11 cellular contexts compared by ENCODE assay signal in genomic region chr11:64260147-64260708, GRCh38. TPM values are rescaled to one million over a fixed set of nuclear protein-coding genes. Genes with fewer than 3 reads are reported as not detected.
DNase-seq lines count a peak whose midpoint lies in the region; ATAC-seq, FAIRE-seq and TF ChIP-seq lines count a peak whose summit lies in the region.
"Had no signal": no experiment of that assay in that cellular context is flagged by ENCODE, and none has a peak within 500 bp of the region (broad histone marks: within the 10 kb centered on the region; RNA-seq: fewer than 3 reads in every experiment).

No MANE protein-coding gene starts in this region.

- ATAC-seq in GM12878 = peak; percentile 70
- ATAC-seq: gastrocnemius medialis had no signal

- CTCF ChIA-PET in HEK293 (lab: Yijun Ruan, JAX) = no interaction called here
- CTCF ChIA-PET in GM12878 (lab: Yijun Ruan, JAX) = interaction anchor here (1.0 to 1.5 kb wide), 2 partner anchors 9 kb away, joined by 3 to 5 read pairs; partner anchors contain the start of gene PLCB3

- H3K27me3 ChIP-seq in GM12878 (replicated peaks in 1 of 2; ENCODE audit: control insufficient read depth in 2 of 2, insufficient read depth in 2 of 2, low read length in 1 of 2) = no peaks in the 10 kb centered on the region
- H3K27me3 ChIP-seq in Karpas-422 (ENCODE audit: low read length) = no peaks in the 10 kb centered on the region
- no peaks in the 10 kb centered on the region for H3K27me3 ChIP-seq in uterus
- H3K27me3 ChIP-seq: gastrocnemius medialis had no signal

- H3K4me2 ChIP-seq in GM12878 (ENCODE audit: control insufficient read depth, insufficient read depth) (no peak overlapping the region), Karpas-422 (ENCODE audit: low read depth, low read length, poor library complexity, severe bottlenecking) (no peak overlapping the region)

- H4K20me1 ChIP-seq in GM12878 (ENCODE audit: control insufficient read depth, insufficient read depth) = no peaks in the 10 kb centered on the region
- H4K20me1 ChIP-seq in Karpas-422 (ENCODE audit: insufficient read depth, low read depth, low read length) = no peaks in the 10 kb centered on the region

- H3K36me3 ChIP-seq in HEK293 (ENCODE audit: control insufficient read depth in 2 of 2, insufficient read depth in 1 of 2, low read length in 2 of 2) (peaks cover 0 to 79% of the 10 kb centered on the region in 2 experiments; a peak in 2 of 3 replicates), GM12878 (ENCODE audit: control insufficient read depth in 2 of 2, insufficient read depth in 2 of 2, low read length in 1 of 2) (peaks cover 0 to 5% of the 10 kb centered on the region in 2 experiments; a peak in 2 of 4 replicates), Karpas-422 (ENCODE audit: insufficient read depth, low read length) (no peaks in the 10 kb centered on the region), uterus (no peaks in the 10 kb centered on the region)

- TF ChIP-seq CTCF in HEK293 (tag by site-specific recombination; IDR thresholded peaks at IDR 0.05) (no peak), GM12878 (IDR thresholded peaks at IDR 0.05 in 2 of 3, conservative IDR thresholded peaks at IDR 0.05 in 1 of 3; ENCODE audit: control insufficient read depth in 2 of 3, extremely low read depth in 1 of 3, insufficient read depth in 1 of 3, low read depth in 3 of 3, low read length in 3 of 3) (no peak), uterus (IDR thresholded peaks at IDR 0.05) (no peak)

- FAIRE-seq in GM12878 (lab: Jason Lieb, UNC) = no peak
- FAIRE-seq: colon had no signal

- in situ Hi-C loops in GM12878 (cut with MboI) = no loop called here

- H3K27ac ChIP-seq in HEK293 (ENCODE audit: extremely low read depth, low read depth, low read length) = no peak overlapping the region
- peak overlapping the region; percentile 17; the same call in 1 of the 2 replicates for H3K27ac ChIP-seq in GM12878 (ENCODE audit: control insufficient read depth, insufficient read depth)
- no peak overlapping the region for H3K27ac ChIP-seq in Karpas-422 (ENCODE audit: low read length)
- H3K27ac ChIP-seq in uterus = no peak overlapping the region
- H3K27ac ChIP-seq: gastrocnemius medialis had no signal

- no peak overlapping the region for H3K4me3 ChIP-seq in HEK293 (ENCODE audit: low read depth, low read length)
- H3K4me3 ChIP-seq in GM12878 = no peak overlapping the region
- no peak overlapping the region for H3K4me3 ChIP-seq in Karpas-422 (ENCODE audit: low read length)
- H3K4me3 ChIP-seq in uterus = no peak overlapping the region
- H3K4me3 ChIP-seq: gastrocnemius medialis had no signal

- H2AFZ ChIP-seq in GM12878 (ENCODE audit: control insufficient read depth, low read depth, low read length) = no peak overlapping the region
- H2AFZ ChIP-seq in Karpas-422 (ENCODE audit: low read length) = no peak overlapping the region

- POLR2A ChIA-PET in HEK293 (lab: Yijun Ruan, JAX) (interaction anchor here (0.7 to 0.9 kb wide), 2 partner anchors 8 to 75 kb away, joined by 3 read pairs; no protein-coding TSS in a partner anchor), GM12878 (lab: Charles Lee) (interaction anchor here (0.6 to 1.2 kb wide), 3 partner anchors 14 to 1812 kb away, joined by 3 to 4 read pairs (median 3); partner anchors contain the start of gene PPP1R14B)

- TF ChIP-seq POLR2A in GM12878 (IDR thresholded peaks at IDR 0.05; ENCODE audit: low read depth, low read length) = no peak
- no peak for TF ChIP-seq POLR2A in uterus (IDR thresholded peaks at IDR 0.05)

- SMC1A ChIA-PET in GM12878 (lab: Charles Lee; ENCODE audit: uncharacterized antibody, unreplicated experiment) = no interaction called here

- WGBS in GM12878 (ENCODE audit: insufficient coverage, insufficient replicate concordance, low lambda C conversion rate, missing lambda C conversion rate) = 73% methylated on average over 6 of the region's 6 CpGs

- RAD21 ChIA-PET in GM12878 (lab: Charles Lee; ENCODE audit: unreplicated experiment) = interaction anchor here (0.7 kb wide), 1 partner anchor 53 kb away, joined by 3 read pairs; the partner anchor contains the start of gene FERMT3

- no peak for TF ChIP-seq EP300 in GM12878 (IDR thresholded peaks at IDR 0.05; ENCODE audit: borderline replicate concordance in 1 of 2, control insufficient read depth in 1 of 2, low read depth in 2 of 2, low read length in 2 of 2)

- DNase-seq in GM12878 (ENCODE audit: low read depth, low spot score) (no peak), Karpas-422 (no peak), uterus (no peak)
- DNase-seq: anterior cingulate cortex, gastrocnemius medialis, Kasumi-1, mammary epithelial cell, NCI-H1417 treated with DMSO at 0.1 percent for 48 hours, T-helper 2 cell had no signal

- H3K9me2 ChIP-seq in Karpas-422 (replicated peaks; ENCODE audit: insufficient read depth, low read length) = no peaks in the 10 kb centered on the region

- H3K9me3 ChIP-seq in HEK293 (ENCODE audit: control insufficient read depth, insufficient read depth, low read depth, low read length) (no peaks in the 10 kb centered on the region), GM12878 (replicated peaks; ENCODE audit: control insufficient read depth, insufficient read depth, low read length) (no peaks in the 10 kb centered on the region), Karpas-422 (ENCODE audit: low read length) (no peaks in the 10 kb centered on the region), uterus (no peaks in the 10 kb centered on the region)
- H3K9me3 ChIP-seq: gastrocnemius medialis had no signal

- BruUV-seq in GM12878 (replicated peaks; lab: Mats Ljungman, UMichigan) = no TSS peak

- intact Hi-C loops in GM12878 (cut with micrococcal nuclease; ENCODE audit: unreplicated experiment) (no loop called here), uterus (cut with DNase I; ENCODE audit: low total_unique reads) (no loop called here)

- TF ChIP-seq RAD21 in GM12878 (IDR thresholded peaks at IDR 0.05; ENCODE audit: insufficient read depth, low read depth, low read length) = no peak

- no peak overlapping the region for H3K9ac ChIP-seq in GM12878 (ENCODE audit: control insufficient read depth, insufficient read depth, low read length)
- no peak overlapping the region for H3K9ac ChIP-seq in Karpas-422 (ENCODE audit: low read length)

- no peaks in the 10 kb centered on the region; the same call in 1 of the 2 replicates for H3K4me1 ChIP-seq in HEK293 (ENCODE audit: control insufficient read depth, insufficient read depth, low read length)
- peaks cover 11% of the 10 kb centered on the region for H3K4me1 ChIP-seq in GM12878 (ENCODE audit: control insufficient read depth, insufficient read depth, low read length)
- peaks cover 3% of the 10 kb centered on the region for H3K4me1 ChIP-seq in Karpas-422 (ENCODE audit: low read length)
- H3K4me1 ChIP-seq in uterus = no peaks in the 10 kb centered on the region
- H3K4me1 ChIP-seq: gastrocnemius medialis had no signal

- H3K79me2 ChIP-seq in GM12878 (ENCODE audit: control insufficient read depth, insufficient read depth, low read length) = no peaks in the 10 kb centered on the region
- no peaks in the 10 kb centered on the region for H3K79me2 ChIP-seq in Karpas-422 (ENCODE audit: low read length)

RNA-seq across cellular contexts. Expression of gene PLCB3, which starts 8.9 kb away (rescaled TPM):
- 9.4 and 10.2 TPM in 2 replicates for total RNA-seq in GM12878 (2013; cell fraction: nucleolus; rRNA removed)
- total RNA-seq in GM12878 (2014; rRNA removed) (7.5 and 7.7 TPM in 2 replicates), GM12878 (2014; rRNA removed; fragmentation: Illumina TruSeq; extraction: Trizol) (2.8 and 3.3 TPM in 2 replicates), GM12878 (2021) (7.8 and 10.3 TPM in 2 replicates), uterus (10 to 100 TPM in 3 of 4 donors, 1 to 10 TPM in 1; 10.0 to 39.5 (median 21.8) TPM)
- polyA plus RNA-seq in GM12878 (2011; ENCODE audit: low read depth) = 1.5 TPM
- polyA plus RNA-seq in GM12878 (2011; rRNA removed) (2.0 and 3.2 TPM in 2 replicates), GM12878 (2014; fragmentation: Illumina TruSeq; extraction: Trizol) (1.1 and 3.6 TPM in 2 replicates), GM12878 (2014; fragmentation: Nextera tagmentation; extraction: Ambion mirVana) (under 1 TPM; 0.03 to 0.18 TPM), GM12878 (2014; rRNA removed) (7.3 and 7.6 TPM in 2 replicates), GM12878 (2016; fragmentation: Nextera tagmentation; extraction: Ambion mirVana) (1 to 10 TPM; 1.4 TPM)
- polyA plus RNA-seq in GM12878 (2011; cell fraction: cytosol; rRNA removed) = 3.8 and 4.1 TPM in 2 replicates
- polyA plus RNA-seq in GM12878 (2011; cell fraction: nucleus; rRNA removed) = 24.2 and 27.6 TPM in 2 replicates
- polyA plus RNA-seq in GM12878 (2012) = 5.1 and 5.5 TPM in 2 replicates
- polyA minus RNA-seq in GM12878 (2011; rRNA and poly(A)+ RNA removed) = 4.1 and 5.0 TPM in 2 replicates
- polyA minus RNA-seq in GM12878 (2011; cell fraction: cytosol; rRNA and poly(A)+ RNA removed) = 4.0 and 4.8 TPM in 2 replicates
- 7.3 and 9.2 TPM in 2 replicates for polyA minus RNA-seq in GM12878 (2011; cell fraction: nucleus; rRNA and poly(A)+ RNA removed)
- total RNA-seq in Karpas-422 (2014; rRNA removed; shearing (Covaris generic); ENCODE audit: low replicate concordance) = 5.7 and 12.7 TPM in 2 replicates

RNA-seq across cellular contexts. Expression of gene PPP1R14B, which starts 13.5 kb away (rescaled TPM):
- total RNA-seq in GM12878 (2013; cell fraction: nucleolus; rRNA removed) = 10.7 and 13.0 TPM in 2 replicates
- total RNA-seq in GM12878 (2014; rRNA removed) = 219 and 251 TPM in 2 replicates
- total RNA-seq in GM12878 (2014; rRNA removed; fragmentation: Illumina TruSeq; extraction: Trizol) = 170 and 195 TPM in 2 replicates
- total RNA-seq in GM12878 (2021) = 264 and 283 TPM in 2 replicates
- 46.9 TPM for polyA plus RNA-seq in GM12878 (2011; ENCODE audit: low read depth)
- polyA plus RNA-seq in GM12878 (2011; rRNA removed) = 75.7 and 138 TPM in 2 replicates
- polyA plus RNA-seq in GM12878 (2011; cell fraction: cytosol; rRNA removed) = 154 and 216 TPM in 2 replicates
- 118 and 123 TPM in 2 replicates for polyA plus RNA-seq in GM12878 (2011; cell fraction: nucleus; rRNA removed)
- 119 TPM in 2 replicates for polyA plus RNA-seq in GM12878 (2012)
- polyA plus RNA-seq in GM12878 (2014; fragmentation: Illumina TruSeq; extraction: Trizol) = 42.7 and 109 TPM in 2 replicates
- polyA plus RNA-seq in GM12878 (2014; fragmentation: Nextera tagmentation; extraction: Ambion mirVana) = 10 to 100 TPM in 1 of 2 experiments, 1 to 10 TPM in 1; 8.4 to 27.7 TPM
- polyA plus RNA-seq in GM12878 (2014; rRNA removed) = 222 and 270 TPM in 2 replicates
- polyA plus RNA-seq in GM12878 (2016; fragmentation: Nextera tagmentation; extraction: Ambion mirVana) = 10 to 100 TPM; 59.7 to 84.0 TPM
- polyA minus RNA-seq in GM12878 (2011; rRNA and poly(A)+ RNA removed) = 29.3 and 51.8 TPM in 2 replicates
- polyA minus RNA-seq in GM12878 (2011; cell fraction: cytosol; rRNA and poly(A)+ RNA removed) = 30.6 and 32.9 TPM in 2 replicates
- polyA minus RNA-seq in GM12878 (2011; cell fraction: nucleus; rRNA and poly(A)+ RNA removed) = 12.5 and 20.9 TPM in 2 replicates
- total RNA-seq in Karpas-422 (2014; rRNA removed; shearing (Covaris generic); ENCODE audit: low replicate concordance) = 111 and 256 TPM in 2 replicates
- 10 to 100 TPM in 3 of 4 donors, 1 to 10 TPM in 1; 9.5 to 63.4 (median 28.3) TPM for total RNA-seq in uterus

RNA-seq across cellular contexts. Expression of gene FKBP2, which starts 19.3 kb away (rescaled TPM):
- total RNA-seq in GM12878 (2013; cell fraction: nucleolus; rRNA removed) = 9.4 and 12.1 TPM in 2 replicates
- total RNA-seq in GM12878 (2014; rRNA removed) = 47.8 and 62.4 TPM in 2 replicates
- total RNA-seq in GM12878 (2014; rRNA removed; fragmentation: Illumina TruSeq; extraction: Trizol) = 39.1 and 41.5 TPM in 2 replicates
- total RNA-seq in GM12878 (2021) = 31.6 and 37.1 TPM in 2 replicates
- 29.1 TPM for polyA plus RNA-seq in GM12878 (2011; ENCODE audit: low read depth)
- 10.7 and 25.5 TPM in 2 replicates for polyA plus RNA-seq in GM12878 (2011; rRNA removed)
- polyA plus RNA-seq in GM12878 (2011; cell fraction: cytosol; rRNA removed) = 39.3 and 59.8 TPM in 2 replicates
- polyA plus RNA-seq in GM12878 (2011; cell fraction: nucleus; rRNA removed) = 31.1 and 39.6 TPM in 2 replicates
- polyA plus RNA-seq in GM12878 (2012) = 61.8 and 77.4 TPM in 2 replicates
- 7.5 and 37.5 TPM in 2 replicates for polyA plus RNA-seq in GM12878 (2014; fragmentation: Illumina TruSeq; extraction: Trizol)
- 10 to 100 TPM in 1 of 2 experiments, 1 to 10 TPM in 1; 1.8 to 26.8 TPM for polyA plus RNA-seq in GM12878 (2014; fragmentation: Nextera tagmentation; extraction: Ambion mirVana)
- polyA plus RNA-seq in GM12878 (2014; rRNA removed) = 58.6 and 61.9 TPM in 2 replicates
- polyA plus RNA-seq in GM12878 (2016; fragmentation: Nextera tagmentation; extraction: Ambion mirVana) = 10 to 100 TPM; 95.0 to 99.7 TPM
- polyA minus RNA-seq in GM12878 (2011; rRNA and poly(A)+ RNA removed) = 10.7 and 22.3 TPM in 2 replicates
- 14.9 and 15.4 TPM in 2 replicates for polyA minus RNA-seq in GM12878 (2011; cell fraction: cytosol; rRNA and poly(A)+ RNA removed)
- 4.2 and 8.3 TPM in 2 replicates for polyA minus RNA-seq in GM12878 (2011; cell fraction: nucleus; rRNA and poly(A)+ RNA removed)
- 27.8 and 73.4 TPM in 2 replicates for total RNA-seq in Karpas-422 (2014; rRNA removed; shearing (Covaris generic); ENCODE audit: low replicate concordance)
- total RNA-seq in uterus = 10 to 100 TPM; 22.3 to 74.0 (median 37.7) TPM

RNA-seq across cellular contexts. Expression of gene BAD, which starts 24.2 kb away (rescaled TPM):
- 14.0 and 18.4 TPM in 2 replicates for total RNA-seq in GM12878 (2013; cell fraction: nucleolus; rRNA removed)
- total RNA-seq in GM12878 (2014; rRNA removed) (67.2 and 68.2 TPM in 2 replicates), GM12878 (2014; rRNA removed; fragmentation: Illumina TruSeq; extraction: Trizol) (11.7 and 14.3 TPM in 2 replicates), GM12878 (2021) (41.0 and 41.1 TPM in 2 replicates), uterus (10 to 100 TPM; 54.8 to 72.9 (median 62.0) TPM)
- polyA plus RNA-seq in GM12878 (2011; ENCODE audit: low read depth) = 14.3 TPM
- polyA plus RNA-seq in GM12878 (2011; rRNA removed) (16.1 and 38.1 TPM in 2 replicates), GM12878 (2014; fragmentation: Illumina TruSeq; extraction: Trizol) (1.1 and 6.7 TPM in 2 replicates), GM12878 (2014; fragmentation: Nextera tagmentation; extraction: Ambion mirVana) (1 to 10 TPM; 1.5 to 7.4 TPM), GM12878 (2014; rRNA removed) (61.8 and 85.7 TPM in 2 replicates), GM12878 (2016; fragmentation: Nextera tagmentation; extraction: Ambion mirVana) (10 to 100 TPM; 62.6 to 65.5 TPM)
- 55.1 and 86.9 TPM in 2 replicates for polyA plus RNA-seq in GM12878 (2011; cell fraction: cytosol; rRNA removed)
- polyA plus RNA-seq in GM12878 (2011; cell fraction: nucleus; rRNA removed) = 29.9 and 33.6 TPM in 2 replicates
- 28.7 and 31.3 TPM in 2 replicates for polyA plus RNA-seq in GM12878 (2012)
- 5.2 and 13.9 TPM in 2 replicates for polyA minus RNA-seq in GM12878 (2011; rRNA and poly(A)+ RNA removed)
- polyA minus RNA-seq in GM12878 (2011; cell fraction: cytosol; rRNA and poly(A)+ RNA removed) = 5.6 and 10.4 TPM in 2 replicates
- polyA minus RNA-seq in GM12878 (2011; cell fraction: nucleus; rRNA and poly(A)+ RNA removed) = 11.1 and 23.5 TPM in 2 replicates
- total RNA-seq in Karpas-422 (2014; rRNA removed; shearing (Covaris generic); ENCODE audit: low replicate concordance) = 45.3 and 94.6 TPM in 2 replicates

RNA-seq across cellular contexts. Expression of gene GPR137, which starts 25.4 kb away (rescaled TPM):
- total RNA-seq in GM12878 (2013; cell fraction: nucleolus; rRNA removed) = 15.6 and 20.1 TPM in 2 replicates
- total RNA-seq in GM12878 (2014; rRNA removed) (13.7 and 14.5 TPM in 2 replicates), GM12878 (2014; rRNA removed; fragmentation: Illumina TruSeq; extraction: Trizol) (7.3 and 10.6 TPM in 2 replicates), GM12878 (2021) (26.3 and 29.2 TPM in 2 replicates), uterus (10 to 100 TPM in 2 of 4 donors, 1 to 10 TPM in 1, under 1 TPM in 1; 0.51 to 32.3 (median 10.6) TPM)
- 17.7 TPM for polyA plus RNA-seq in GM12878 (2011; ENCODE audit: low read depth)
- polyA plus RNA-seq in GM12878 (2011; rRNA removed) (4.6 and 13.8 TPM in 2 replicates), GM12878 (2014; fragmentation: Illumina TruSeq; extraction: Trizol) (2.9 and 11.0 TPM in 2 replicates), GM12878 (2014; fragmentation: Nextera tagmentation; extraction: Ambion mirVana) (under 1 TPM; 0.37 to 0.75 TPM), GM12878 (2014; rRNA removed) (19.0 and 26.9 TPM in 2 replicates), GM12878 (2016; fragmentation: Nextera tagmentation; extraction: Ambion mirVana) (10 to 100 TPM; 15.8 to 18.6 TPM)
- 19.9 and 31.8 TPM in 2 replicates for polyA plus RNA-seq in GM12878 (2011; cell fraction: cytosol; rRNA removed)
- 92.7 and 122 TPM in 2 replicates for polyA plus RNA-seq in GM12878 (2011; cell fraction: nucleus; rRNA removed)
- 21.5 and 23.2 TPM in 2 replicates for polyA plus RNA-seq in GM12878 (2012)
- 11.5 and 14.9 TPM in 2 replicates for polyA minus RNA-seq in GM12878 (2011; rRNA and poly(A)+ RNA removed)
- polyA minus RNA-seq in GM12878 (2011; cell fraction: cytosol; rRNA and poly(A)+ RNA removed) = 12.2 and 13.6 TPM in 2 replicates
- 21.0 and 34.0 TPM in 2 replicates for polyA minus RNA-seq in GM12878 (2011; cell fraction: nucleus; rRNA and poly(A)+ RNA removed)
- total RNA-seq in Karpas-422 (2014; rRNA removed; shearing (Covaris generic); ENCODE audit: low replicate concordance) = 10.8 and 14.2 TPM in 2 replicates
